In the genomic region with DNA sequence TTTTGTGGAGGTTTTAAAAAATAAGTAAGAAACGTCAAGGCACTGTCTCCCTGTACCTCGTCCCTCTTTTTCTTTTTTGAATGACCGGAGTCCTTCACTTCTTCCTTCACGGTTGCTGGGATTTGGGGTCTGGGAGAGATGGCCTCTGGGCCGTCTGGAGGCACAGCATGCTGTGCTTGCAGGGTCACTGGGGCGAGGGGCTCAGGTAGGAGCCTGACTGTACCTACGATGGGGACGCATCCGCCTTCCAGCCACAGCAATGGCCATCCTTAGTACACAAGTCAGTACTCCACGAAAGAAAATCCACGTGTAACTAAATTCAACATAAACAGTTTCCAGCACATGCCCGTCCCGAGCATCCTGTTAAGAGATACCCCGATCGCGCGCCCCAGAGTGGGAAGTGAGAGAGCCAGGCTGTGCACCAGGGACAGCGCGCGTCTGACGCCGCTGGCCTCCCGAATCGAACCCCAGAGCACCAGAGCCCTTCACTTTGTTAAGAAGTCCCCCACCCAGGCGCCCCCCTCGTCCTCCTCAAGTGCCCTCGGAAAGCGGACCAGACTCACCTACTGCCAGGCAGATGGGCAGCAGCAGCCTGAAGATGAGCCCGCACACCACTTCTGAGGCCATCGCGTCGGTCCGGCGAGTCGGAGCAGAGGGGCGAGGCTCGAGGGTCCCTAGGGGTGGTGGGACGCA, we compare ENCODE assay signal across 11 cellular contexts. TPM values are rescaled to one million over a fixed set of nuclear protein-coding genes. Genes with fewer than 3 reads are reported as not detected.
DNase-seq lines count a peak whose midpoint lies in the region; ATAC-seq and TF ChIP-seq lines count a peak whose summit lies in the region.
"Had no signal": no experiment of that assay in that cellular context is flagged by ENCODE, and none has a peak within 500 bp of the region (broad histone marks: within the 10 kb centered on the region; RNA-seq: fewer than 3 reads in every experiment).

No MANE protein-coding gene starts in this region.

- no peak for TF ChIP-seq CTCF in psoas muscle (IDR thresholded peaks at IDR 0.05)
- TF ChIP-seq CTCF in GM20000 (IDR thresholded peaks at IDR 0.05; ENCODE audit: extremely low read depth, missing control alignments), result no peak

- peak overlapping the region; percentile 43 for H3K4me3 Mint-ChIP-seq in T-helper 17 cell

- intact Hi-C loops in psoas muscle (cut with DNase I), result loop anchor here in 1 of 2 donors (5.0 kb wide), 1 partner anchor 106 kb away; no protein-coding TSS in a partner anchor

- DNase-seq in DMS79 treated with DMSO at 0.1 percent for 48 hours (lab: John Stamatoyannopoulos, UW) (peak; percentile 35), T-helper 17 cell (no peak), psoas muscle (peak in 1 of 2 donors; percentile 21), GM20000 (ENCODE audit: low spot score) (no peak), SHP77 (lab: John Stamatoyannopoulos, UW) (no peak)
- DNase-seq in activated T-cell treated with anti-CD3 and anti-CD28 coated beads, Interleukin-2, amount 50 U/mL, for 1 hour, result no peak
- DNase-seq: activated CD4-positive, alpha-beta T cell treated with anti-CD3 and anti-CD28 coated beads for 48 hours; NCI-H1048; thyroid gland had no signal

- H3K27me3 Mint-ChIP-seq in T-helper 17 cell, result peaks cover 54% of the 10 kb centered on the region

- H3K27ac ChIP-seq in psoas muscle, result no peak overlapping the region
- H3K27ac ChIP-seq: thyroid gland had no signal

- peaks cover 4% of the 10 kb centered on the region for H3K4me1 Mint-ChIP-seq in T-helper 17 cell

- H3K36me3 ChIP-seq in psoas muscle (ENCODE audit: insufficient read depth in 1 of 2, low read depth in 1 of 2), result no peaks in the 10 kb centered on the region
- H3K36me3 ChIP-seq: thyroid gland had no signal

- H3K27ac Mint-ChIP-seq in T-helper 17 cell, result no peak overlapping the region

- peaks cover 0 to 31% (median 16%) of the 10 kb centered on the region in 3 donors for H3K27me3 ChIP-seq in psoas muscle (ENCODE audit: insufficient read depth in 3 of 3, low read length in 2 of 3)
- H3K27me3 ChIP-seq: thyroid gland had no signal

- no peaks in the 10 kb centered on the region for H3K36me3 Mint-ChIP-seq in T-helper 17 cell (ENCODE audit: low read depth)

- no peaks in the 10 kb centered on the region for H3K9me3 ChIP-seq in T-helper 17 cell (ENCODE audit: control insufficient read depth, low read length, poor library complexity, severe bottlenecking)
- no peaks in the 10 kb centered on the region for H3K9me3 ChIP-seq in psoas muscle
- H3K9me3 ChIP-seq: thyroid gland had no signal

- no peak for ATAC-seq in T-helper 17 cell
- ATAC-seq in psoas muscle, result no peak
- no peak for ATAC-seq in GM19455 (IDR thresholded peaks at IDR 0.05; ENCODE audit: unreplicated experiment)

- H3K4me1 ChIP-seq in psoas muscle, result no peaks in the 10 kb centered on the region

- WGBS in psoas muscle, 3 donors, result 7 to 11% (median 11%) methylated on average over 37 to 38 of the region's 38 CpGs

- H3K4me3 ChIP-seq in iPS-11a (ENCODE audit: low read depth, low read length), result peak overlapping the region; percentile 21
- H3K4me3 ChIP-seq in psoas muscle, result peak overlapping the region; percentile 72

RNA-seq across cellular contexts. Expression of gene PIEZO2, which starts 1.3 kb away (rescaled TPM):
- total RNA-seq in T-helper 17 cell (not detected), psoas muscle (under 1 TPM; 0.06 to 0.64 (median 0.17) TPM)
- polyA plus RNA-seq in psoas muscle, result under 1 TPM; 0.03 to 0.13 (median 0.10) TPM
